In genomic region chr6:75620387-75621304, GRCh38 we compare ENCODE assay signal across 1 cellular context.
TF ChIP-seq lines count a peak whose summit lies in the region.

No MANE protein-coding gene starts in this region.

TF ChIP-seq in GM23338, 12 proteins besides CTCF, POLR2A, EP300 and RAD21:
- TF ChIP-seq ZNF462 (CRISPR knock-in tag; IDR thresholded peaks at IDR 0.05) = no peak
- TF ChIP-seq, protein P1, sequence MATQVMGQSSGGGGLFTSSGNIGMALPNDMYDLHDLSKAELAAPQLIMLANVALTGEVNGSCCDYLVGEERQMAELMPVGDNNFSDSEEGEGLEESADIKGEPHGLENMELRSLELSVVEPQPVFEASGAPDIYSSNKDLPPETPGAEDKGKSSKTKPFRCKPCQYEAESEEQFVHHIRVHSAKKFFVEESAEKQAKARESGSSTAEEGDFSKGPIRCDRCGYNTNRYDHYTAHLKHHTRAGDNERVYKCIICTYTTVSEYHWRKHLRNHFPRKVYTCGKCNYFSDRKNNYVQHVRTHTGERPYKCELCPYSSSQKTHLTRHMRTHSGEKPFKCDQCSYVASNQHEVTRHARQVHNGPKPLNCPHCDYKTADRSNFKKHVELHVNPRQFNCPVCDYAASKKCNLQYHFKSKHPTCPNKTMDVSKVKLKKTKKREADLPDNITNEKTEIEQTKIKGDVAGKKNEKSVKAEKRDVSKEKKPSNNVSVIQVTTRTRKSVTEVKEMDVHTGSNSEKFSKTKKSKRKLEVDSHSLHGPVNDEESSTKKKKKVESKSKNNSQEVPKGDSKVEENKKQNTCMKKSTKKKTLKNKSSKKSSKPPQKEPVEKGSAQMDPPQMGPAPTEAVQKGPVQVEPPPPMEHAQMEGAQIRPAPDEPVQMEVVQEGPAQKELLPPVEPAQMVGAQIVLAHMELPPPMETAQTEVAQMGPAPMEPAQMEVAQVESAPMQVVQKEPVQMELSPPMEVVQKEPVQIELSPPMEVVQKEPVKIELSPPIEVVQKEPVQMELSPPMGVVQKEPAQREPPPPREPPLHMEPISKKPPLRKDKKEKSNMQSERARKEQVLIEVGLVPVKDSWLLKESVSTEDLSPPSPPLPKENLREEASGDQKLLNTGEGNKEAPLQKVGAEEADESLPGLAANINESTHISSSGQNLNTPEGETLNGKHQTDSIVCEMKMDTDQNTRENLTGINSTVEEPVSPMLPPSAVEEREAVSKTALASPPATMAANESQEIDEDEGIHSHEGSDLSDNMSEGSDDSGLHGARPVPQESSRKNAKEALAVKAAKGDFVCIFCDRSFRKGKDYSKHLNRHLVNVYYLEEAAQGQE (IDR thresholded peaks at IDR 0.05; ENCODE audit: unreplicated experiment) = no peak
- TF ChIP-seq NANOG (IDR thresholded peaks at IDR 0.05; ENCODE audit: borderline replicate concordance) = no peak
- no peak for TF ChIP-seq STAT1 (IDR thresholded peaks at IDR 0.05; ENCODE audit: unreplicated experiment)
- TF ChIP-seq POLR2AphosphoS5 (IDR thresholded peaks at IDR 0.05; ENCODE audit: low read depth) = no peak
TF ChIP-seq in GM23338: peak in this region for 0.
